Comparison of ENCODE assay signal across 28 cellular contexts in the genomic region with DNA sequence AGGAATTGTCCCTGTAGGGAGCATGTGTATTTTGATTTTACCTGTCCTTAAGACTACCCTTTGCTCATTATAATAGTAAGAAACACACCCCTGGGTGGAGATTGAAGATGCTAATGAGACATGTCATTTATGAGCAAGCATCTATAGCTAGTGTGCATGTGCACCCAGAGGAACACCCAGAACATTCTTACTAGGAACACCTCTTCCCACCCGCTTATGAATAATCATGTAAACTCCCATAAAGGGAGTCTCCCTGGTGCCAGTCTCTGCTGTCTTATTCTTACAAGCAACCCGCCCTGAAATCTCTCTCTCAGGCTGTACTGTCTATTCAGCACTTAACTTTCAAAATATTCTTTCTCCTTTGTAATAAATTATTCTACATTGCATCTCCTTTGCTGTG.
"Had no signal": no experiment of that assay in that cellular context is flagged by ENCODE, and none has a peak within 500 bp of the region (broad histone marks: within the 10 kb centered on the region; RNA-seq: fewer than 3 reads in every experiment).

No MANE protein-coding gene starts in this region.

- H3K9me3 ChIP-seq: ascending aorta had no signal

- H3K36me3 ChIP-seq: ascending aorta had no signal

- H3K4me1 ChIP-seq: ascending aorta had no signal

- H3K27me3 ChIP-seq: ascending aorta had no signal

- H3K27ac ChIP-seq: ascending aorta, VCaP had no signal

- ATAC-seq: activated CD8-positive, alpha-beta T cell treated with anti-CD3 and anti-CD28 coated beads for 36 hours; activated naive CD8-positive, alpha-beta T cell treated with anti-CD3 and anti-CD28 coated beads, Interleukin-2, amount 50 U/mL, for 24 hours; activated T-cell treated with anti-CD3 and anti-CD28 coated beads, Interleukin-2, amount 50 U/mL, for 4 hours; activated T-cell treated with anti-CD3 and anti-CD28 coated beads, Interleukin-2, amount 50 U/mL, for 72 hours; activated T-helper 17 cell treated with anti-CD3 and anti-CD28 coated beads, Interleukin-2, amount 50 U/mL, for 72 hours had no signal

- DNase-seq: activated B cell treated with CpG ODN at 0.5 μM for 24 hours; activated CD4-positive, alpha-beta memory T cell treated with anti-CD3 and anti-CD28 coated beads for 36 hours; activated CD4-positive, alpha-beta T cell treated with anti-CD3 and anti-CD28 coated beads for 4 hours; activated CD4-positive, alpha-beta T cell treated with anti-CD3 and anti-CD28 coated beads, Interleukin-2, amount 10 ng/mL, durations not matched to agents 24 days and 14 days; activated CD4-positive, alpha-beta T cell treated with anti-CD3 and anti-CD28 coated beads, Interleukin-2, amount 50 U/mL, for 1 hour; activated CD4-positive, alpha-beta T cell treated with anti-CD3 and anti-CD28 coated beads, Interleukin-2, amount 50 U/mL, for 4 hours; activated CD4-positive, CD25-positive, alpha-beta regulatory T cell treated with anti-CD3 and anti-CD28 coated beads, Interleukin-2, amount 50 U/mL, for 72 hours; activated CD8-positive, alpha-beta memory T cell treated with anti-CD3 and anti-CD28 coated beads, Interleukin-2, amount 50 U/mL, for 4 hours; activated CD8-positive, alpha-beta T cell treated with anti-CD3 and anti-CD28 coated beads for 36 hours; activated gamma-delta T cell; activated naive CD4-positive, alpha-beta T cell treated with anti-CD3 and anti-CD28 coated beads, Interleukin-2, amount 10 ng/mL, durations not matched to agents 7 days and 5 days; activated naive CD4-positive, alpha-beta T cell treated with Interleukin-2 at 50 U/mL for 16 hours; activated naive CD8-positive, alpha-beta T cell treated with anti-CD3 and anti-CD28 coated beads, Interleukin-2, amount 10 ng/mL, durations not matched to agents 7 days and 5 days; activated naive CD8-positive, alpha-beta T cell treated with anti-CD3 and anti-CD28 coated beads, Interleukin-2, amount 50 U/mL, for 24 hours; activated T-cell treated with anti-CD3 and anti-CD28 coated beads for 4 hours; activated T-cell treated with anti-CD3 and anti-CD28 coated beads, Interleukin-2, amount 50 U/mL, for 1 hour; activated T-cell treated with anti-CD3 and anti-CD28 coated beads, Interleukin-2, amount 50 U/mL, for 4 hours; activated T-cell treated with anti-CD3 and anti-CD28 coated beads, Interleukin-2, amount 50 U/mL, for 72 hours; amygdala; anterior cingulate cortex; central memory CD4-positive, alpha-beta T cell; T-helper 1 cell; T-helper 2 cell; T-helper 9 cell had no signal

- H3K4me3 ChIP-seq: ascending aorta had no signal

- FAIRE-seq: TTC549 had no signal
